ENCODE assay signal across 1 cellular context in the genomic region with DNA sequence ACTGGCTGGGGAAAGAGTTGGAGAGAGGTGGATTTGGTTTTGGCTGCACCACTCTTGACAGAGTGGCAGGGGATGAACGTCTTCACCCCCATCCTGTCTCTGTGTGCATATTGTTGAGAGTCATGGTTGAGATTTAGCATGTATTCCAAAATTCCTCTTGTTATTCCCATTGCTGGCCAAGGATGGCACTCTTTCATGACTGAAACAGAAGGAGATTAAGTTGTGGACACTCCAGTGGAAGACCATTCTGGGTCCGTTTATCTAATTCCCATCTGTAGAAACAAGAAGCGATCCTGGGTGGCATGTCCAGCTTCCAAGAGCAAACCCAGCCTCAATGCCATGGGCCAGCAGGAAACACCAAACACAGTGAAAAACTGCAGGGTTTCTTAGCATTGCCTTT.
TF ChIP-seq lines count a peak whose summit lies in the region.

No MANE protein-coding gene starts in this region.

TF ChIP-seq in H1, 55 proteins besides CTCF, POLR2A, EP300 and RAD21:
- TF ChIP-seq NANOG (IDR thresholded peaks at IDR 0.05; ENCODE audit: insufficient read depth, low read depth, low read length, poor library complexity, severe bottlenecking) (no peak), SP1 (IDR thresholded peaks at IDR 0.05; ENCODE audit: low read depth, low read length) (no peak), EGR1 (IDR thresholded peaks at IDR 0.05; ENCODE audit: borderline replicate concordance, low read depth, low read length) (no peak), TCF12 (IDR thresholded peaks at IDR 0.05; ENCODE audit: low read depth, low read length) (no peak), NRF1 (IDR thresholded peaks at IDR 0.05; ENCODE audit: low read depth, low read length) (no peak), TBP (IDR thresholded peaks at IDR 0.05; ENCODE audit: low read depth, low read length) (no peak), CTBP2 (IDR thresholded peaks at IDR 0.05; ENCODE audit: borderline replicate concordance, insufficient read depth, insufficient read length, low read length) (no peak), KDM4A (IDR thresholded peaks at IDR 0.05; ENCODE audit: low read depth, low read length, severe bottlenecking) (no peak), SAP30 (IDR thresholded peaks at IDR 0.05; ENCODE audit: insufficient read depth, insufficient replicate concordance, low read length) (no peak), YY1 (IDR thresholded peaks at IDR 0.05; ENCODE audit: low read depth, low read length) (no peak), JUND (IDR thresholded peaks at IDR 0.05; ENCODE audit: low read length) (no peak), RXRA (IDR thresholded peaks at IDR 0.05; ENCODE audit: insufficient read depth, low read depth, low read length) (no peak)
- TF ChIP-seq, protein P1, sequence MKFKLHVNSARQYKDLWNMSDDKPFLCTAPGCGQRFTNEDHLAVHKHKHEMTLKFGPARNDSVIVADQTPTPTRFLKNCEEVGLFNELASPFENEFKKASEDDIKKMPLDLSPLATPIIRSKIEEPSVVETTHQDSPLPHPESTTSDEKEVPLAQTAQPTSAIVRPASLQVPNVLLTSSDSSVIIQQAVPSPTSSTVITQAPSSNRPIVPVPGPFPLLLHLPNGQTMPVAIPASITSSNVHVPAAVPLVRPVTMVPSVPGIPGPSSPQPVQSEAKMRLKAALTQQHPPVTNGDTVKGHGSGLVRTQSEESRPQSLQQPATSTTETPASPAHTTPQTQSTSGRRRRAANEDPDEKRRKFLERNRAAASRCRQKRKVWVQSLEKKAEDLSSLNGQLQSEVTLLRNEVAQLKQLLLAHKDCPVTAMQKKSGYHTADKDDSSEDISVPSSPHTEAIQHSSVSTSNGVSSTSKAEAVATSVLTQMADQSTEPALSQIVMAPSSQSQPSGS (IDR thresholded peaks at IDR 0.05; ENCODE audit: low read length): no peak
- TF ChIP-seq, protein P2, sequence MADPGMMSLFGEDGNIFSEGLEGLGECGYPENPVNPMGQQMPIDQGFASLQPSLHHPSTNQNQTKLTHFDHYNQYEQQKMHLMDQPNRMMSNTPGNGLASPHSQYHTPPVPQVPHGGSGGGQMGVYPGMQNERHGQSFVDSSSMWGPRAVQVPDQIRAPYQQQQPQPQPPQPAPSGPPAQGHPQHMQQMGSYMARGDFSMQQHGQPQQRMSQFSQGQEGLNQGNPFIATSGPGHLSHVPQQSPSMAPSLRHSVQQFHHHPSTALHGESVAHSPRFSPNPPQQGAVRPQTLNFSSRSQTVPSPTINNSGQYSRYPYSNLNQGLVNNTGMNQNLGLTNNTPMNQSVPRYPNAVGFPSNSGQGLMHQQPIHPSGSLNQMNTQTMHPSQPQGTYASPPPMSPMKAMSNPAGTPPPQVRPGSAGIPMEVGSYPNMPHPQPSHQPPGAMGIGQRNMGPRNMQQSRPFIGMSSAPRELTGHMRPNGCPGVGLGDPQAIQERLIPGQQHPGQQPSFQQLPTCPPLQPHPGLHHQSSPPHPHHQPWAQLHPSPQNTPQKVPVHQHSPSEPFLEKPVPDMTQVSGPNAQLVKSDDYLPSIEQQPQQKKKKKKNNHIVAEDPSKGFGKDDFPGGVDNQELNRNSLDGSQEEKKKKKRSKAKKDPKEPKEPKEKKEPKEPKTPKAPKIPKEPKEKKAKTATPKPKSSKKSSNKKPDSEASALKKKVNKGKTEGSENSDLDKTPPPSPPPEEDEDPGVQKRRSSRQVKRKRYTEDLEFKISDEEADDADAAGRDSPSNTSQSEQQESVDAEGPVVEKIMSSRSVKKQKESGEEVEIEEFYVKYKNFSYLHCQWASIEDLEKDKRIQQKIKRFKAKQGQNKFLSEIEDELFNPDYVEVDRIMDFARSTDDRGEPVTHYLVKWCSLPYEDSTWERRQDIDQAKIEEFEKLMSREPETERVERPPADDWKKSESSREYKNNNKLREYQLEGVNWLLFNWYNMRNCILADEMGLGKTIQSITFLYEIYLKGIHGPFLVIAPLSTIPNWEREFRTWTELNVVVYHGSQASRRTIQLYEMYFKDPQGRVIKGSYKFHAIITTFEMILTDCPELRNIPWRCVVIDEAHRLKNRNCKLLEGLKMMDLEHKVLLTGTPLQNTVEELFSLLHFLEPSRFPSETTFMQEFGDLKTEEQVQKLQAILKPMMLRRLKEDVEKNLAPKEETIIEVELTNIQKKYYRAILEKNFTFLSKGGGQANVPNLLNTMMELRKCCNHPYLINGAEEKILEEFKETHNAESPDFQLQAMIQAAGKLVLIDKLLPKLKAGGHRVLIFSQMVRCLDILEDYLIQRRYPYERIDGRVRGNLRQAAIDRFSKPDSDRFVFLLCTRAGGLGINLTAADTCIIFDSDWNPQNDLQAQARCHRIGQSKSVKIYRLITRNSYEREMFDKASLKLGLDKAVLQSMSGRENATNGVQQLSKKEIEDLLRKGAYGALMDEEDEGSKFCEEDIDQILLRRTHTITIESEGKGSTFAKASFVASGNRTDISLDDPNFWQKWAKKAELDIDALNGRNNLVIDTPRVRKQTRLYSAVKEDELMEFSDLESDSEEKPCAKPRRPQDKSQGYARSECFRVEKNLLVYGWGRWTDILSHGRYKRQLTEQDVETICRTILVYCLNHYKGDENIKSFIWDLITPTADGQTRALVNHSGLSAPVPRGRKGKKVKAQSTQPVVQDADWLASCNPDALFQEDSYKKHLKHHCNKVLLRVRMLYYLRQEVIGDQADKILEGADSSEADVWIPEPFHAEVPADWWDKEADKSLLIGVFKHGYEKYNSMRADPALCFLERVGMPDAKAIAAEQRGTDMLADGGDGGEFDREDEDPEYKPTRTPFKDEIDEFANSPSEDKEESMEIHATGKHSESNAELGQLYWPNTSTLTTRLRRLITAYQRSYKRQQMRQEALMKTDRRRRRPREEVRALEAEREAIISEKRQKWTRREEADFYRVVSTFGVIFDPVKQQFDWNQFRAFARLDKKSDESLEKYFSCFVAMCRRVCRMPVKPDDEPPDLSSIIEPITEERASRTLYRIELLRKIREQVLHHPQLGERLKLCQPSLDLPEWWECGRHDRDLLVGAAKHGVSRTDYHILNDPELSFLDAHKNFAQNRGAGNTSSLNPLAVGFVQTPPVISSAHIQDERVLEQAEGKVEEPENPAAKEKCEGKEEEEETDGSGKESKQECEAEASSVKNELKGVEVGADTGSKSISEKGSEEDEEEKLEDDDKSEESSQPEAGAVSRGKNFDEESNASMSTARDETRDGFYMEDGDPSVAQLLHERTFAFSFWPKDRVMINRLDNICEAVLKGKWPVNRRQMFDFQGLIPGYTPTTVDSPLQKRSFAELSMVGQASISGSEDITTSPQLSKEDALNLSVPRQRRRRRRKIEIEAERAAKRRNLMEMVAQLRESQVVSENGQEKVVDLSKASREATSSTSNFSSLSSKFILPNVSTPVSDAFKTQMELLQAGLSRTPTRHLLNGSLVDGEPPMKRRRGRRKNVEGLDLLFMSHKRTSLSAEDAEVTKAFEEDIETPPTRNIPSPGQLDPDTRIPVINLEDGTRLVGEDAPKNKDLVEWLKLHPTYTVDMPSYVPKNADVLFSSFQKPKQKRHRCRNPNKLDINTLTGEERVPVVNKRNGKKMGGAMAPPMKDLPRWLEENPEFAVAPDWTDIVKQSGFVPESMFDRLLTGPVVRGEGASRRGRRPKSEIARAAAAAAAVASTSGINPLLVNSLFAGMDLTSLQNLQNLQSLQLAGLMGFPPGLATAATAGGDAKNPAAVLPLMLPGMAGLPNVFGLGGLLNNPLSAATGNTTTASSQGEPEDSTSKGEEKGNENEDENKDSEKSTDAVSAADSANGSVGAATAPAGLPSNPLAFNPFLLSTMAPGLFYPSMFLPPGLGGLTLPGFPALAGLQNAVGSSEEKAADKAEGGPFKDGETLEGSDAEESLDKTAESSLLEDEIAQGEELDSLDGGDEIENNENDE (IDR thresholded peaks at IDR 0.05; ENCODE audit: insufficient replicate concordance, low read length): no peak
- TF ChIP-seq, protein P3, sequence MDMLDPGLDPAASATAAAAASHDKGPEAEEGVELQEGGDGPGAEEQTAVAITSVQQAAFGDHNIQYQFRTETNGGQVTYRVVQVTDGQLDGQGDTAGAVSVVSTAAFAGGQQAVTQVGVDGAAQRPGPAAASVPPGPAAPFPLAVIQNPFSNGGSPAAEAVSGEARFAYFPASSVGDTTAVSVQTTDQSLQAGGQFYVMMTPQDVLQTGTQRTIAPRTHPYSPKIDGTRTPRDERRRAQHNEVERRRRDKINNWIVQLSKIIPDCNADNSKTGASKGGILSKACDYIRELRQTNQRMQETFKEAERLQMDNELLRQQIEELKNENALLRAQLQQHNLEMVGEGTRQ (IDR thresholded peaks at IDR 0.05; ENCODE audit: low read length): no peak
